15 cellular contexts compared by ENCODE assay signal in genomic region chr10:19169684-19170083, GRCh38.
"Had no signal": no experiment of that assay in that cellular context is flagged by ENCODE, and none has a peak within 500 bp of the region (broad histone marks: within the 10 kb centered on the region; RNA-seq: fewer than 3 reads in every experiment).

No MANE protein-coding gene starts in this region.

- DNase-seq: activated naive CD4-positive, alpha-beta T cell treated with anti-CD3 and anti-CD28 coated beads, Interleukin-2, amount 50 U/mL, for 16 hours; adrenal gland; dorsolateral prefrontal cortex; esophagus squamous epithelium; gastrocnemius medialis; hippocampal formation; left colon; naive B cell; posterior cingulate gyrus; right cardiac atrium; spleen; stimulated activated CD4-positive, alpha-beta T cell treated with anti-CD3 and anti-CD28 coated beads, Interleukin-1b, Interleukin-23, amount 100 ng/mL, for 48 hours had no signal

- H3K4me3 ChIP-seq: adrenal gland, dorsolateral prefrontal cortex, esophagus squamous epithelium, gastrocnemius medialis, lung, spleen, tibial nerve had no signal

- ATAC-seq: gastrocnemius medialis; left colon; right cardiac atrium; stimulated activated memory B cell treated with anti-CD40 and anti-IgM and Interleukin-4, amounts not matched to agents 10 μg/mL and 1 μg/mL and 100 μg/mL, for 72 hours had no signal
